ENCODE assay signal across 8 cellular contexts in the genomic region with DNA sequence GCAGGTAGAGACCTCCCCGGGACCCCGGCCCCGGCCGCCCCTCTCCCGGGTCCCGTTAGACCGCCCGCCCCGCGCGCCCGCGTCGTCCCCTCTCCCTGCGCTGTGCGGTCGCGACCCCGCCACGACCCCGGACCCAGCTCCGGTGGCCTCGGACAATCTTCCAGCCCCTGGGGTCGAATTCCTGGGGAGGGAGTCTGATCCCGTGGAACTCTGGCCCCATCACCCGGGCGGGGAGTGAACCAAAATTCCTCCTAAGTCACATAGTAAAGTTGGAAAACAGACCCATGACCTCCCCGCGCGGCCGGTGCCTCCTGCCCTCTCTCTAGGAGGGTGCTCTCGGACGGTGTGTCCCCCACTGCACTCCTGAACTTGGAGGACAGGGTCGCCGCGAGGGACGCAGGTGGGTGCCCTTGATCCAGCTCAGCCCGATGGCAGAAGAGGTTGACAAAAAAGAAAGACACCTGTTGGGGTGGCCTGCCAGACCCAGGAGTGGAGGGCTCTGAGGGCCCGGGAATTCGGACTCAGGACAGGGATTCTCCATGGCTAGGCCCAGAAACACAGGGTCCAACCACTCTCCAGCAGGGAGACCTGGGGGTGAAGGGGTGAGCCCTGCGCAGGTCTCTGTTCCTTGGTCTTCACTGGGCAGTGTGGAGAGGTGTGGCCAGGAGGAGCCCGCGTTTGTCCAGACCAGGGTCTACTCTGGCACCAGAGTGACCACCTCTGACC. TPM values are rescaled to one million over a fixed set of nuclear protein-coding genes. Genes with fewer than 3 reads are reported as not detected.
A peak's percentile ranks its signal among the peaks of the same experiment; 100 is the strongest.
DNase-seq lines count a peak whose midpoint lies in the region; ATAC-seq, FAIRE-seq and TF ChIP-seq lines count a peak whose summit lies in the region.
"Had no signal": no experiment of that assay in that cellular context is flagged by ENCODE, and none has a peak within 500 bp of the region (broad histone marks: within the 10 kb centered on the region; RNA-seq: fewer than 3 reads in every experiment).

No MANE protein-coding gene starts in this region.

- CTCF ChIA-PET in K562 (lab: Yijun Ruan, JAX; ENCODE audit: low intra/inter-chr PET ratio), result no interaction called here

- TF ChIP-seq POLR2A in K562 (conservative IDR thresholded peaks at IDR 0.05), result peak; percentile 80; the same call in 1 of the 2 replicates

- no peaks in the 10 kb centered on the region for H4K20me1 ChIP-seq in K562 (replicated peaks; ENCODE audit: control insufficient read depth, insufficient read depth, low read length)

- POLR2A ChIA-PET in K562 (lab: Yijun Ruan, JAX), result interaction anchor here (0.7 to 8.9 kb wide), 7 partner anchors 9 to 52 kb away, joined by 3 to 53 read pairs (median 3); a partner anchor contains a TSS

- no peak for TF ChIP-seq RAD21 in K562 (CRISPR knock-in tag; conservative IDR thresholded peaks at IDR 0.05 in 1 of 2, IDR thresholded peaks at IDR 0.05 in 1 of 2)

- DNase-seq in K562 (ENCODE audit: extremely low read depth in 1 of 4, low spot score in 3 of 4) (peak in 2 of 4 experiments; percentile 35 to 49), left colon (no peak), ACHN (no peak), NCI-H2081 treated with DMSO at 0.1 percent for 48 hours (lab: John Stamatoyannopoulos, UW) (no peak)

- H3K4me1 ChIP-seq in HUES48 (ENCODE audit: control insufficient read depth, insufficient read depth, low read length) (peaks cover 10% of the 10 kb centered on the region; the same call in 1 of the 2 replicates), K562 (replicated peaks in 1 of 2; ENCODE audit: control insufficient read depth in 2 of 2, insufficient read depth in 2 of 2, low read length in 2 of 2) (peaks cover 45 to 87% of the 10 kb centered on the region in 2 experiments), subcutaneous abdominal adipose tissue (ENCODE audit: control insufficient read depth in 5 of 5, insufficient read depth in 5 of 5, low read length in 5 of 5) (peaks cover 8 to 55% (median 50%) of the 10 kb centered on the region in 5 donors)

- WGBS in K562 (ENCODE audit: insufficient coverage, low coverage, missing lambda C conversion rate), result 3% methylated on average over 23 of the region's 43 CpGs

- no peaks in the 10 kb centered on the region for H3K9me3 ChIP-seq in HUES48 (ENCODE audit: control insufficient read depth, insufficient read depth, low read length)
- H3K9me3 ChIP-seq in K562 (replicated peaks; ENCODE audit: control insufficient read depth, insufficient read depth, low read depth, low read length), result no peaks in the 10 kb centered on the region
- H3K9me3 ChIP-seq in subcutaneous abdominal adipose tissue (ENCODE audit: control insufficient read depth in 5 of 5, low read length in 5 of 5), result no peaks in the 10 kb centered on the region

- H3K9ac ChIP-seq in HUES48 (ENCODE audit: low read depth, low read length) (no peak overlapping the region), K562 (ENCODE audit: insufficient read depth in 1 of 2, low read depth in 2 of 2, low read length in 2 of 2) (peak overlapping the region; percentile 95 to 99), subcutaneous abdominal adipose tissue (ENCODE audit: low read length in 5 of 5) (peak overlapping the region in 4 of 5 donors; percentile 56 to 81 (median 75))

- peaks cover 79% of the 10 kb centered on the region for H3K79me2 ChIP-seq in K562 (ENCODE audit: control insufficient read depth, insufficient read depth, low read length)

- BruUV-seq in K562 (replicated peaks; lab: Mats Ljungman, UMichigan), result TSS peak; percentile 59

- in situ Hi-C loops in K562 (cut with MboI), result no loop called here
- in situ Hi-C loops in ACHN (cut with HindIII; ENCODE audit: low pct_ligation_motif_present, low pct_unique_long_range_greater_than_20kb, low sequenced_read_pairs), result no loop called here

- H3K27ac ChIP-seq in HUES48 (ENCODE audit: low read depth, low read length), result peak overlapping the region; percentile 33
- H3K27ac ChIP-seq in K562 (ENCODE audit: extremely low read depth, low read depth, low read length), result peak overlapping the region; percentile 87
- H3K27ac ChIP-seq in subcutaneous abdominal adipose tissue (ENCODE audit: low read depth, low read length), result peak overlapping the region; percentile 85
- H3K27ac ChIP-seq: SK-N-MC had no signal

- no peaks in the 10 kb centered on the region for H3K9me1 ChIP-seq in K562 (ENCODE audit: control insufficient read depth, insufficient read depth, low read length)

- no peak for FAIRE-seq in K562 (lab: Jason Lieb, UNC)

- peaks cover 21% of the 10 kb centered on the region for H3K27me3 ChIP-seq in HUES48 (ENCODE audit: control insufficient read depth, insufficient read depth, low read length)
- no peaks in the 10 kb centered on the region for H3K27me3 ChIP-seq in K562 (ENCODE audit: control insufficient read depth in 2 of 2, insufficient read depth in 2 of 2, low read length in 2 of 2)
- H3K27me3 ChIP-seq in subcutaneous abdominal adipose tissue (ENCODE audit: control insufficient read depth in 5 of 5, insufficient read depth in 4 of 5, low read length in 5 of 5), result no peaks in the 10 kb centered on the region

- TF ChIP-seq CTCF in K562 (IDR thresholded peaks at IDR 0.05 in 2 of 3, conservative IDR thresholded peaks at IDR 0.05 in 1 of 3; ENCODE audit: insufficient read depth in 2 of 3, low read depth in 1 of 3, low read length in 3 of 3), result no peak

- peak overlapping the region; percentile 95 for H3K4me2 ChIP-seq in K562 (ENCODE audit: insufficient read depth, low read length)

- H3K36me3 ChIP-seq in HUES48 (ENCODE audit: control insufficient read depth, insufficient read depth, low read length) (no peaks in the 10 kb centered on the region), K562 (ENCODE audit: control insufficient read depth, insufficient read depth, low read length) (peaks cover 30% of the 10 kb centered on the region), subcutaneous abdominal adipose tissue (ENCODE audit: control insufficient read depth in 5 of 5, insufficient read depth in 5 of 5, low read length in 5 of 5) (peaks cover 0 to 5% (median 1%) of the 10 kb centered on the region in 5 donors)

- TF ChIP-seq EP300 in K562 (IDR thresholded peaks at IDR 0.05; ENCODE audit: low read length), result no peak

- intact Hi-C loops in K562 (cut with micrococcal nuclease), result loop anchor here (5.0 to 10.0 kb wide), 4 partner anchors 42 to 428 kb away; a partner anchor contains a TSS
- intact Hi-C loops in left colon (cut with DNase I, micrococcal nuclease), result loop anchor here in 1 of 2 donors (10.0 kb wide), 1 partner anchor 75 kb away; a partner anchor contains a TSS

- ATAC-seq in K562 (peak; percentile 10), left colon (peak; percentile 9), GM19328 (IDR thresholded peaks at IDR 0.05; ENCODE audit: unreplicated experiment) (no peak)

- no peak overlapping the region for H2AFZ ChIP-seq in K562 (ENCODE audit: low read depth, low read length)

- H3K4me3 ChIP-seq in HUES48 (ENCODE audit: low read depth, low read length) (peak overlapping the region; percentile 62), K562 (peak overlapping the region; percentile 75), subcutaneous abdominal adipose tissue (ENCODE audit: low read depth in 1 of 5, low read length in 5 of 5) (peak overlapping the region; percentile 58 to 70 (median 59))

RNA-seq across cellular contexts. Expression of a gene that starts 0.5 kb away (rescaled TPM):
- total RNA-seq in K562 (2011; cell fraction: chromatin; rRNA removed; ENCODE audit: low replicate concordance), result 795 and 1,508 TPM in 2 replicates
- total RNA-seq in K562 (2011; cell fraction: nucleolus; rRNA removed), result 712 and 761 TPM in 2 replicates
- 735 and 822 TPM in 2 replicates for total RNA-seq in K562 (2011; cell fraction: nucleoplasm; rRNA removed)
- total RNA-seq in K562 (2014; rRNA removed) (35.6 and 43.6 TPM in 2 replicates), K562 (2014; rRNA removed; fragmentation: Illumina TruSeq; extraction: Trizol) (18.8 and 20.3 TPM in 2 replicates), K562 (2015; rRNA removed; fragmentation: Illumina TruSeq; extraction: Trizol) (22.8 and 25.5 TPM in 2 replicates), K562 (2021) (163 and 212 TPM in 2 replicates), left colon (1 to 10 TPM; 6.9 to 9.5 TPM)
- polyA plus RNA-seq in K562 (2011; rRNA removed) (53.8 and 132 TPM in 2 replicates), K562 (2014; fragmentation: Illumina TruSeq; extraction: Trizol) (116 and 156 TPM in 2 replicates), K562 (2014; fragmentation: Nextera tagmentation; extraction: Ambion mirVana) (10 to 100 TPM; 12.7 to 14.8 TPM), K562 (2014; rRNA removed) (104 and 137 TPM in 2 replicates)
- polyA plus RNA-seq in K562 (2011; cell fraction: cytosol; rRNA removed), result 68.7 and 73.2 TPM in 2 replicates
- 800 and 1,003 TPM in 2 replicates for polyA plus RNA-seq in K562 (2011; cell fraction: nucleus; rRNA removed)
- 127 and 192 TPM in 2 replicates for polyA plus RNA-seq in K562 (2012)
- polyA minus RNA-seq in K562 (2011; rRNA and poly(A)+ RNA removed), result 23.6 and 31.1 TPM in 2 replicates
- 45.7 and 70.1 TPM in 2 replicates for polyA minus RNA-seq in K562 (2011; cell fraction: cytosol; rRNA and poly(A)+ RNA removed)
- polyA minus RNA-seq in K562 (2011; cell fraction: nucleus; rRNA and poly(A)+ RNA removed), result 99.2 and 125 TPM in 2 replicates

RNA-seq across cellular contexts. Expression of a gene that starts 29.8 kb away (rescaled TPM):
- total RNA-seq in K562 (2011; cell fraction: chromatin; rRNA removed; ENCODE audit: low replicate concordance), result 200 and 281 TPM in 2 replicates
- 147 and 148 TPM in 2 replicates for total RNA-seq in K562 (2011; cell fraction: nucleolus; rRNA removed)
- 206 and 295 TPM in 2 replicates for total RNA-seq in K562 (2011; cell fraction: nucleoplasm; rRNA removed)
- total RNA-seq in K562 (2014; rRNA removed) (129 and 138 TPM in 2 replicates), K562 (2014; rRNA removed; fragmentation: Illumina TruSeq; extraction: Trizol) (153 and 184 TPM in 2 replicates), K562 (2015; rRNA removed; fragmentation: Illumina TruSeq; extraction: Trizol) (109 and 120 TPM in 2 replicates), K562 (2021) (200 and 224 TPM in 2 replicates), left colon (100 to 1,000 TPM; 263 TPM)
- polyA plus RNA-seq in K562 (2011; rRNA removed) (144 and 222 TPM in 2 replicates), K562 (2014; fragmentation: Illumina TruSeq; extraction: Trizol) (147 and 158 TPM in 2 replicates), K562 (2014; fragmentation: Nextera tagmentation; extraction: Ambion mirVana) (10 to 100 TPM; 27.1 to 31.0 TPM), K562 (2014; rRNA removed) (131 and 143 TPM in 2 replicates)
- polyA plus RNA-seq in K562 (2011; cell fraction: cytosol; rRNA removed), result 86.7 and 94.2 TPM in 2 replicates
- 179 and 244 TPM in 2 replicates for polyA plus RNA-seq in K562 (2011; cell fraction: nucleus; rRNA removed)
- polyA plus RNA-seq in K562 (2012), result 139 and 140 TPM in 2 replicates
- polyA minus RNA-seq in K562 (2011; rRNA and poly(A)+ RNA removed), result 221 and 238 TPM in 2 replicates
- polyA minus RNA-seq in K562 (2011; cell fraction: cytosol; rRNA and poly(A)+ RNA removed), result 104 and 109 TPM in 2 replicates
- polyA minus RNA-seq in K562 (2011; cell fraction: nucleus; rRNA and poly(A)+ RNA removed), result 141 and 172 TPM in 2 replicates

RNA-seq across cellular contexts. Expression of a gene that starts 34.1 kb away (rescaled TPM):
- 0.95 and 3.3 TPM in 2 replicates for total RNA-seq in K562 (2011; cell fraction: chromatin; rRNA removed; ENCODE audit: low replicate concordance)
- total RNA-seq in K562 (2011; cell fraction: nucleolus; rRNA removed), result 0.92 and 1.0 TPM in 2 replicates
- total RNA-seq in K562 (2011; cell fraction: nucleoplasm; rRNA removed), result 1.8 and 2.4 TPM in 2 replicates
- total RNA-seq in K562 (2014; rRNA removed) (0.33 and 1.8 TPM in 2 replicates), K562 (2014; rRNA removed; fragmentation: Illumina TruSeq; extraction: Trizol) (0.38 TPM in 1 of 2 replicates, not detected in the other), K562 (2015; rRNA removed; fragmentation: Illumina TruSeq; extraction: Trizol) (0.45 TPM in 1 of 2 replicates, not detected in the other), K562 (2021) (0.51 TPM in 1 of 2 replicates, not detected in the other), left colon (not detected)
- polyA plus RNA-seq in K562 (2011; rRNA removed) (0.15 and 0.53 TPM in 2 replicates), K562 (2014; fragmentation: Illumina TruSeq; extraction: Trizol) (not detected in 2 replicates), K562 (2014; fragmentation: Nextera tagmentation; extraction: Ambion mirVana) (not detected), K562 (2014; rRNA removed) (0.56 and 0.73 TPM in 2 replicates)
- 0.18 and 0.19 TPM in 2 replicates for polyA plus RNA-seq in K562 (2011; cell fraction: cytosol; rRNA removed)
- 0.58 and 0.67 TPM in 2 replicates for polyA plus RNA-seq in K562 (2011; cell fraction: nucleus; rRNA removed)
- polyA plus RNA-seq in K562 (2012), result 0.21 and 0.43 TPM in 2 replicates
- polyA minus RNA-seq in K562 (2011; rRNA and poly(A)+ RNA removed), result 0.63 and 0.72 TPM in 2 replicates
- polyA minus RNA-seq in K562 (2011; cell fraction: cytosol; rRNA and poly(A)+ RNA removed), result not detected in 2 replicates
- polyA minus RNA-seq in K562 (2011; cell fraction: nucleus; rRNA and poly(A)+ RNA removed), result 1.1 TPM in 1 of 2 replicates, not detected in the other

RNA-seq across cellular contexts. Expression of a gene that starts 41.8 kb away (rescaled TPM):
- 68.4 and 156 TPM in 2 replicates for total RNA-seq in K562 (2011; cell fraction: chromatin; rRNA removed; ENCODE audit: low replicate concordance)
- total RNA-seq in K562 (2011; cell fraction: nucleolus; rRNA removed), result 117 and 147 TPM in 2 replicates
- total RNA-seq in K562 (2011; cell fraction: nucleoplasm; rRNA removed), result 110 and 118 TPM in 2 replicates
- total RNA-seq in K562 (2014; rRNA removed) (24.4 and 33.0 TPM in 2 replicates), K562 (2014; rRNA removed; fragmentation: Illumina TruSeq; extraction: Trizol) (10.7 and 11.3 TPM in 2 replicates), K562 (2015; rRNA removed; fragmentation: Illumina TruSeq; extraction: Trizol) (12.8 and 13.6 TPM in 2 replicates), K562 (2021) (30.1 and 39.3 TPM in 2 replicates), left colon (1 to 10 TPM; 6.3 to 9.1 TPM)
- polyA plus RNA-seq in K562 (2011; rRNA removed) (9.4 and 20.8 TPM in 2 replicates), K562 (2014; fragmentation: Illumina TruSeq; extraction: Trizol) (52.2 and 59.5 TPM in 2 replicates), K562 (2014; fragmentation: Nextera tagmentation; extraction: Ambion mirVana) (1 to 10 TPM; 6.6 to 7.0 TPM), K562 (2014; rRNA removed) (16.3 and 23.9 TPM in 2 replicates)
- polyA plus RNA-seq in K562 (2011; cell fraction: cytosol; rRNA removed), result 13.6 and 30.6 TPM in 2 replicates
- polyA plus RNA-seq in K562 (2011; cell fraction: nucleus; rRNA removed), result 57.5 and 132 TPM in 2 replicates
- 50.1 and 67.4 TPM in 2 replicates for polyA plus RNA-seq in K562 (2012)
- 8.1 and 9.4 TPM in 2 replicates for polyA minus RNA-seq in K562 (2011; rRNA and poly(A)+ RNA removed)
- 14.9 and 22.9 TPM in 2 replicates for polyA minus RNA-seq in K562 (2011; cell fraction: cytosol; rRNA and poly(A)+ RNA removed)
- 8.2 and 14.0 TPM in 2 replicates for polyA minus RNA-seq in K562 (2011; cell fraction: nucleus; rRNA and poly(A)+ RNA removed)

Comparison
In these comparisons a context has a peak if more than half of its experiments do, and no peak if none do; other contexts are left out.
1. H3K27ac ChIP-seq: peak in every context shown above with its lines; median percentile 87 in K562; 85 in subcutaneous abdominal adipose tissue; 33 in HUES48.